In genomic region chr3:16994842-16995535, GRCh38 we compare ENCODE assay signal across 13 cellular contexts.
A peak's percentile ranks its signal among the peaks of the same experiment; 100 is the strongest.
DNase-seq lines count a peak whose midpoint lies in the region; ATAC-seq and TF ChIP-seq lines count a peak whose summit lies in the region.
"Had no signal": no experiment of that assay in that cellular context is flagged by ENCODE, and none has a peak within 500 bp of the region (broad histone marks: within the 10 kb centered on the region; RNA-seq: fewer than 3 reads in every experiment).

No MANE protein-coding gene starts in this region.

- peak; percentile 4 for DNase-seq in NCI-H1092 treated with DMSO at 0.1 percent for 48 hours (lab: John Stamatoyannopoulos, UW)
- DNase-seq in NCI-H1092 (lab: John Stamatoyannopoulos, UW) = no peak
- DNase-seq in G401 (ENCODE audit: low spot score) = peak; percentile 57
- DNase-seq in myocyte (ENCODE audit: low read depth) = peak; percentile 3
- DNase-seq in substantia nigra (lab: John Stamatoyannopoulos, UW) = no peak
- DNase-seq: effector memory CD4-positive, alpha-beta T cell; foreskin melanocyte; NCI-H1930; psoas muscle had no signal

- H3K27ac ChIP-seq in VCaP (peak overlapping the region; percentile 9; the same call in 1 of the 2 replicates), substantia nigra (ENCODE audit: low read depth, low read length, poor library complexity, severe bottlenecking) (no peak overlapping the region)
- H3K27ac ChIP-seq: 22Rv1 had no signal

- in situ Hi-C loops in G401 (cut with HindIII; ENCODE audit: low sequenced_read_pairs) = no loop called here

- no peak for ATAC-seq in GM21423 (IDR thresholded peaks at IDR 0.05; ENCODE audit: unreplicated experiment)
- ATAC-seq in GM21529 (IDR thresholded peaks at IDR 0.05; ENCODE audit: unreplicated experiment) = no peak

- no peak for TF ChIP-seq CTCF in VCaP (conservative IDR thresholded peaks at IDR 0.05)

Comparison
In these comparisons a context has a peak if more than half of its experiments do, and no peak if none do; other contexts are left out.
1. DNase-seq: peak in NCI-H1092 treated with DMSO at 0.1 percent for 48 hours (single experiment), G401 (single experiment) and myocyte (single experiment); none in NCI-H1092 (single experiment) and substantia nigra (0 of 49).